8 cellular contexts compared by ENCODE assay signal in genomic region chr1:91555821-91556531, GRCh38. TPM values are rescaled to one million over a fixed set of nuclear protein-coding genes. Genes with fewer than 3 reads are reported as not detected.
DNase-seq lines count a peak whose midpoint lies in the region; ATAC-seq, FAIRE-seq and TF ChIP-seq lines count a peak whose summit lies in the region.

No MANE protein-coding gene starts in this region.

- POLR2A ChIA-PET in AG04449 (lab: Yijun Ruan, JAX): interaction anchor here (1.2 to 1.6 kb wide), 2 partner anchors 14 kb away, joined by 3 to 6 read pairs; no protein-coding TSS in a partner anchor

- H3K27me3 Mint-ChIP-seq in activated T-cell treated with anti-CD3 and anti-CD28 coated beads, Interleukin-2, amount 50 U/mL, for 24 hours: no peaks in the 10 kb centered on the region
- no peaks in the 10 kb centered on the region for H3K27me3 Mint-ChIP-seq in stimulated activated naive CD8-positive, alpha-beta T cell treated with anti-CD3 and anti-CD28 coated beads, Interleukin-15, amount 100 ng/mL, for 72 hours

- CTCF ChIA-PET in AG04449 (lab: Yijun Ruan, JAX): interaction anchor here (0.9 to 1.5 kb wide), 5 partner anchors 10 to 370 kb away, joined by 3 to 6 read pairs (median 3); no protein-coding TSS in a partner anchor

- intact Hi-C loops in dorsolateral prefrontal cortex (cut with DNase I): no loop called here

- no peaks in the 10 kb centered on the region for H3K36me3 Mint-ChIP-seq in activated T-cell treated with anti-CD3 and anti-CD28 coated beads, Interleukin-2, amount 50 U/mL, for 24 hours (ENCODE audit: low read depth)

- peaks cover 91% of the 10 kb centered on the region for H3K4me1 Mint-ChIP-seq in activated T-cell treated with anti-CD3 and anti-CD28 coated beads, Interleukin-2, amount 50 U/mL, for 24 hours (ENCODE audit: low read depth)
- H3K4me1 Mint-ChIP-seq in stimulated activated naive CD8-positive, alpha-beta T cell treated with anti-CD3 and anti-CD28 coated beads, Interleukin-15, amount 100 ng/mL, for 72 hours: peaks cover 78% of the 10 kb centered on the region

- no peak overlapping the region for H3K4me2 ChIP-seq in keratinocyte (ENCODE audit: control insufficient read depth, extremely low read depth, insufficient read depth, low read depth, low read length)

- H3K79me2 ChIP-seq in keratinocyte (ENCODE audit: control insufficient read depth, insufficient read depth, low read length): no peaks in the 10 kb centered on the region

- H3K4me3 ChIP-seq in AG04449 (ENCODE audit: low read depth, low read length) (no peak overlapping the region), keratinocyte (ENCODE audit: control insufficient read depth in 2 of 3, extremely low read depth in 1 of 3, insufficient read depth in 2 of 3, low read depth in 1 of 3, low read length in 3 of 3) (no peak overlapping the region), dorsolateral prefrontal cortex (no peak overlapping the region)

- peaks cover 18% of the 10 kb centered on the region for H3K4me1 ChIP-seq in keratinocyte (ENCODE audit: control insufficient read depth, extremely low read depth, insufficient read depth, low read length)

- H3K27me3 ChIP-seq in keratinocyte (ENCODE audit: control insufficient read depth, extremely low read depth, insufficient read depth, low read length) (no peaks in the 10 kb centered on the region), dorsolateral prefrontal cortex (no peaks in the 10 kb centered on the region)

- H3K27ac ChIP-seq in keratinocyte (ENCODE audit: control insufficient read depth, insufficient read depth, low read length): no peak overlapping the region
- no peak overlapping the region for H3K27ac ChIP-seq in dorsolateral prefrontal cortex

- TF ChIP-seq CTCF in AG04449 (IDR thresholded peaks at IDR 0.05; ENCODE audit: insufficient read depth, low read length, missing control alignments) (no peak), keratinocyte (optimal IDR thresholded peaks at IDR 0.05 in 1 of 3, IDR thresholded peaks at IDR 0.05 in 1 of 3, conservative IDR thresholded peaks at IDR 0.05 in 1 of 3; ENCODE audit: extremely low read depth in 1 of 3, insufficient read depth in 2 of 3, low read length in 3 of 3) (no peak), dorsolateral prefrontal cortex (IDR thresholded peaks at IDR 0.05 in 54 of 56, conservative IDR thresholded peaks at IDR 0.05 in 2 of 56; ENCODE audit: low read depth in 1 of 56, partially characterized antibody in 56 of 56) (no peak)

- H2AFZ ChIP-seq in keratinocyte (ENCODE audit: control insufficient read depth, low read length): no peak overlapping the region

- ATAC-seq in HG03520 (IDR thresholded peaks at IDR 0.05; ENCODE audit: unreplicated experiment) (peak; percentile 70), HG03175 (IDR thresholded peaks at IDR 0.05; ENCODE audit: unreplicated experiment) (no peak)
- peak; percentile 97 for ATAC-seq in stimulated activated naive CD8-positive, alpha-beta T cell treated with anti-CD3 and anti-CD28 coated beads, Interleukin-15, amount 100 ng/mL, for 72 hours

- H3K4me3 Mint-ChIP-seq in activated T-cell treated with anti-CD3 and anti-CD28 coated beads, Interleukin-2, amount 50 U/mL, for 24 hours: peak overlapping the region; percentile 53
- peak overlapping the region; percentile 24 to 50 for H3K4me3 Mint-ChIP-seq in stimulated activated naive CD8-positive, alpha-beta T cell treated with anti-CD3 and anti-CD28 coated beads, Interleukin-15, amount 100 ng/mL, for 72 hours

- no peaks in the 10 kb centered on the region for H3K9me1 ChIP-seq in keratinocyte (ENCODE audit: control insufficient read depth, extremely low read depth, insufficient read depth, low read length)

- peak overlapping the region; percentile 96 for H3K27ac Mint-ChIP-seq in activated T-cell treated with anti-CD3 and anti-CD28 coated beads, Interleukin-2, amount 50 U/mL, for 24 hours
- H3K27ac Mint-ChIP-seq in stimulated activated naive CD8-positive, alpha-beta T cell treated with anti-CD3 and anti-CD28 coated beads, Interleukin-15, amount 100 ng/mL, for 72 hours: peak overlapping the region; percentile 90 to 92

- no peaks in the 10 kb centered on the region for H3K36me3 ChIP-seq in keratinocyte (ENCODE audit: control insufficient read depth in 2 of 2, extremely low read depth in 1 of 2, insufficient read depth in 2 of 2, low read length in 2 of 2)

- H3K9ac ChIP-seq in keratinocyte (ENCODE audit: control insufficient read depth, extremely low read depth, insufficient read depth, low read length): no peak overlapping the region

- H3K9me3 Mint-ChIP-seq in activated T-cell treated with anti-CD3 and anti-CD28 coated beads, Interleukin-2, amount 50 U/mL, for 24 hours: no peaks in the 10 kb centered on the region
- no peaks in the 10 kb centered on the region for H3K9me3 Mint-ChIP-seq in stimulated activated naive CD8-positive, alpha-beta T cell treated with anti-CD3 and anti-CD28 coated beads, Interleukin-15, amount 100 ng/mL, for 72 hours

- FAIRE-seq in keratinocyte (lab: Jason Lieb, UNC): peak; percentile 43

- H4K20me1 ChIP-seq in keratinocyte (ENCODE audit: control insufficient read depth, extremely low read depth, insufficient read depth, low read length): no peaks in the 10 kb centered on the region

- DNase-seq in AG04449 (ENCODE audit: low read depth, low spot score) (peak; percentile 69), keratinocyte (ENCODE audit: low read depth, low spot score) (no peak), hypothalamus (lab: John Stamatoyannopoulos, UW) (no peak), dorsolateral prefrontal cortex (no peak)
- DNase-seq in activated T-cell treated with anti-CD3 and anti-CD28 coated beads, Interleukin-2, amount 50 U/mL, for 24 hours: peak; percentile 73
- peak; percentile 65 to 80 for DNase-seq in stimulated activated naive CD8-positive, alpha-beta T cell treated with anti-CD3 and anti-CD28 coated beads, Interleukin-15, amount 100 ng/mL, for 72 hours

- dilution Hi-C loops in keratinocyte (cut with MboI; ENCODE audit: extremely low pct_ligation_motif_present, low sequenced_read_pairs): no loop called here

- no peaks in the 10 kb centered on the region for H3K9me3 ChIP-seq in keratinocyte (ENCODE audit: control insufficient read depth, low read depth, low read length)

RNA-seq across cellular contexts. Expression of gene CDC7, which starts 55.3 kb away (rescaled TPM):
- 2.6 to 8.1 TPM (median 4.4 TPM) in 3 replicates for polyA plus RNA-seq in keratinocyte
- polyA plus RNA-seq in keratinocyte (2011; ENCODE audit: low read depth): 0.49 TPM
- polyA plus RNA-seq in keratinocyte (2011; cell fraction: cytosol; rRNA removed): 1.7 and 3.2 TPM in 2 replicates
- 3.3 and 5.1 TPM in 2 replicates for polyA plus RNA-seq in keratinocyte (2011; cell fraction: nucleus; rRNA removed)
- 0.87 and 3.6 TPM in 2 replicates for polyA plus RNA-seq in keratinocyte (2012; ENCODE audit: low replicate concordance)
- polyA minus RNA-seq in keratinocyte: 0.82 to 4.4 TPM (median 2.9 TPM) in 3 replicates
- polyA minus RNA-seq in keratinocyte (2011; cell fraction: cytosol; rRNA and poly(A)+ RNA removed): 0.96 TPM
- 1.2 and 2.1 TPM in 2 replicates for polyA minus RNA-seq in keratinocyte (2011; cell fraction: nucleus; rRNA and poly(A)+ RNA removed)
- total RNA-seq in dorsolateral prefrontal cortex: 10 to 100 TPM in 85 of 120 experiments, 1 to 10 TPM in 35; 5.1 to 18.8 (median 12.2) TPM

Comparison
In these comparisons a context has a peak if more than half of its experiments do, and no peak if none do; other contexts are left out.
1. DNase-seq: peak in AG04449 (single experiment), activated T-cell treated with anti-CD3 and anti-CD28 coated beads, Interleukin-2, amount 50 U/mL, for 24 hours (single experiment) and stimulated activated naive CD8-positive, alpha-beta T cell treated with anti-CD3 and anti-CD28 coated beads, Interleukin-15, amount 100 ng/mL, for 72 hours (2 of 2); none in keratinocyte (single experiment), hypothalamus (0 of 51) and dorsolateral prefrontal cortex (0 of 10).